Comparison of ENCODE assay signal across 13 cellular contexts in the genomic region with DNA sequence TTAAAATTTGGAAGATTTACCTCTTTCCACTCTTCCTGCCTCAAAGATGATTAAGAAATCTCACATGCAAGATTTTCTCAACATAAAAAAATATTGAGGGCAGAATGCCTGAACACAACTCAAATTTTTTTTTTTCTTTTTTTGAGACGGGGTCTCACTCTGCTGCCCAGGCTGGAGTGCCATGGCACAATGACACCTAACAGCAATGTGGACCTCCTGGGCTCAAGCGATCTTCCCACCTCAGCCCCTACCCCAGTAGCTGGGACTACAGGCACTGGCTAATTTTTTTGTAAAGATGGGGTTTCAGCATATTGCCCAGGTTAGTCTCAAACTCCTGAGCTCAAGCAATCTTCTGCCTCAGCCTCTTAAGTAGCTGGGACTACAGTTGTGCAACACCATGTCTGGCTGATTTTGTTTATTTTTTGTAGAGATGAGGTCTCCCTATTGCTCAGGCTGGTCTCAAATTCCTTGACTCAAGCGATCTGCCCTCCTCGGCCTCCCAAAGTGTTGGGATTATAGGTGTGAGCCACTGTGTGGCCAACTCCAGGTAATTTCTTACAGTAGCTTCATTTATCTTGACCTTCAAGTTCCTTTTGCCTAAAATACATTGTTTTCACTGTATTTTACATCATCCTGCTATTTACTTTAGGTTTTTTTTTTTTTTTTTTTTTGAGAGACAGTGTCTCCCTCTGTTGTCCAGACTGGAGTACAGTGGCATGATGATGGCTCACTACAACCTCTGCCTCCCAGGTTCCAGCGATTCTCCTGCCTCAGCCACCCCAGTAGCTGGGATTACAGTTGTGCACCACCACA. TPM values are rescaled to one million over a fixed set of nuclear protein-coding genes. Genes with fewer than 3 reads are reported as not detected.
DNase-seq lines count a peak whose midpoint lies in the region; ATAC-seq and TF ChIP-seq lines count a peak whose summit lies in the region.
"Had no signal": no experiment of that assay in that cellular context is flagged by ENCODE, and none has a peak within 500 bp of the region (broad histone marks: within the 10 kb centered on the region; RNA-seq: fewer than 3 reads in every experiment).

No MANE protein-coding gene starts in this region.

- H3K27ac Mint-ChIP-seq in activated T-cell treated with anti-CD3 and anti-CD28 coated beads, Interleukin-2, amount 50 U/mL, for 24 hours, result peak overlapping the region; percentile 26
- H3K27ac Mint-ChIP-seq in endodermal cell, result peak overlapping the region; percentile 65

- no TSS peak for BruUV-seq in PC-3 (replicated peaks; lab: Mats Ljungman, UMichigan)

- POLR2A ChIA-PET in PC-3 (lab: Charles Lee; ENCODE audit: unreplicated experiment), result no interaction called here

- DNase-seq in activated T-cell treated with anti-CD3 and anti-CD28 coated beads, Interleukin-2, amount 50 U/mL, for 24 hours, result no peak
- DNase-seq in activated T-cell treated with anti-CD3 and anti-CD28 coated beads, Interleukin-2, amount 50 U/mL, for 48 hours, result no peak
- DNase-seq in PC-3 (no peak), endodermal cell (no peak), skeletal muscle cell (ENCODE audit: low read depth) (peak; percentile 45), cerebellum (ENCODE audit: low spot score) (no peak)
- DNase-seq in stimulated activated CD4-positive, alpha-beta T cell treated with anti-CD3 and anti-CD28 coated beads, Interleukin-2, amount 100 ng/mL, for 24 hours, result no peak
- DNase-seq: NCI-H2081 treated with DMSO at 0.1 percent for 48 hours, PC-9, T1000, uterus had no signal

- no peak overlapping the region for H3K27ac ChIP-seq in PC-3 (ENCODE audit: low read length)
- H3K27ac ChIP-seq in endodermal cell (ENCODE audit: low read depth, low read length), result no peak overlapping the region
- H3K27ac ChIP-seq: HL-60, PC-9, uterus had no signal

- H3K27me3 Mint-ChIP-seq in activated T-cell treated with anti-CD3 and anti-CD28 coated beads, Interleukin-2, amount 50 U/mL, for 24 hours, result no peaks in the 10 kb centered on the region
- no peaks in the 10 kb centered on the region for H3K27me3 Mint-ChIP-seq in endodermal cell (ENCODE audit: insufficient read depth)

- H3K36me3 ChIP-seq in PC-3 (ENCODE audit: low read depth, low read length), result peaks cover 24% of the 10 kb centered on the region
- peaks cover 67% of the 10 kb centered on the region for H3K36me3 ChIP-seq in endodermal cell (ENCODE audit: control insufficient read depth, insufficient read depth, low read length)
- H3K36me3 ChIP-seq: uterus had no signal

- no peak overlapping the region for H3K4me2 ChIP-seq in PC-3 (ENCODE audit: low read length)
- H3K4me2 ChIP-seq: PC-9 had no signal

- H3K27me3 ChIP-seq in PC-3 (ENCODE audit: low read length) (no peaks in the 10 kb centered on the region), endodermal cell (ENCODE audit: control insufficient read depth, insufficient read depth, low read length, poor library complexity, severe bottlenecking) (no peaks in the 10 kb centered on the region)
- H3K27me3 ChIP-seq: uterus had no signal

- intact Hi-C loops in PC-3 (cut with micrococcal nuclease), result no loop called here

- CTCF ChIA-PET in PC-3 (lab: Charles Lee), result interaction anchor here (0.6 kb wide), 1 partner anchor 168 kb away, joined by 3 read pairs; no protein-coding TSS in a partner anchor

- no peaks in the 10 kb centered on the region for H3K9me2 ChIP-seq in PC-3 (replicated peaks; ENCODE audit: low read length)

- no peaks in the 10 kb centered on the region for H3K4me1 ChIP-seq in PC-3 (ENCODE audit: insufficient read depth, low read length)
- H3K4me1 ChIP-seq in endodermal cell (ENCODE audit: control insufficient read depth, insufficient read depth, low read length), result peaks cover 3% of the 10 kb centered on the region
- H3K4me1 ChIP-seq: uterus had no signal

- H3K9me3 ChIP-seq in PC-3 (ENCODE audit: low read length) (no peaks in the 10 kb centered on the region), endodermal cell (ENCODE audit: control insufficient read depth, low read length) (no peaks in the 10 kb centered on the region)
- H3K9me3 ChIP-seq: uterus had no signal

- no peak overlapping the region for H3K4me3 Mint-ChIP-seq in activated T-cell treated with anti-CD3 and anti-CD28 coated beads, Interleukin-2, amount 50 U/mL, for 24 hours
- H3K4me3 Mint-ChIP-seq in endodermal cell, result no peak overlapping the region

- peaks cover 69% of the 10 kb centered on the region for H3K36me3 Mint-ChIP-seq in activated T-cell treated with anti-CD3 and anti-CD28 coated beads, Interleukin-2, amount 50 U/mL, for 24 hours (ENCODE audit: low read depth)
- H3K36me3 Mint-ChIP-seq in endodermal cell (ENCODE audit: low read depth), result peaks cover 42% of the 10 kb centered on the region

- H2AFZ ChIP-seq in PC-3 (ENCODE audit: low read length), result no peak overlapping the region
- H2AFZ ChIP-seq: PC-9 had no signal

- no peaks in the 10 kb centered on the region for H3K9me3 Mint-ChIP-seq in activated T-cell treated with anti-CD3 and anti-CD28 coated beads, Interleukin-2, amount 50 U/mL, for 24 hours
- H3K9me3 Mint-ChIP-seq in endodermal cell, result no peaks in the 10 kb centered on the region

- peaks cover 55% of the 10 kb centered on the region for H3K4me1 Mint-ChIP-seq in activated T-cell treated with anti-CD3 and anti-CD28 coated beads, Interleukin-2, amount 50 U/mL, for 24 hours (ENCODE audit: low read depth)
- H3K4me1 Mint-ChIP-seq in endodermal cell, result peaks cover 16% of the 10 kb centered on the region

- WGBS in endodermal cell (ENCODE audit: insufficient coverage in 1 of 2, insufficient read length in 1 of 2), 2 experiments, result 67 to 77% methylated on average over 3 to 5 of the region's 5 CpGs

- ATAC-seq in PC-3 (no peak), HG03196 (IDR thresholded peaks at IDR 0.05; ENCODE audit: unreplicated experiment) (no peak)

- TF ChIP-seq CTCF in PC-3 (conservative IDR thresholded peaks at IDR 0.05; ENCODE audit: low read depth, low read length) (peak; percentile 43; the same call in 1 of the 2 replicates), endodermal cell (conservative IDR thresholded peaks at IDR 0.05) (peak; percentile 51)

- H4K20me1 ChIP-seq in PC-3 (ENCODE audit: low read length), result peaks cover 68% of the 10 kb centered on the region

- H3K9ac ChIP-seq in PC-3 (ENCODE audit: low read length) (no peak overlapping the region), endodermal cell (ENCODE audit: extremely low read depth, low read length, poor library complexity, severe bottlenecking) (no peak overlapping the region)

- H3K79me2 ChIP-seq in PC-3 (ENCODE audit: low read length), result peaks cover 99% of the 10 kb centered on the region

- H3K4me3 ChIP-seq in PC-3 (ENCODE audit: low read length), result no peak overlapping the region
- H3K4me3 ChIP-seq in endodermal cell (ENCODE audit: low read length), result no peak overlapping the region
- no peak overlapping the region for H3K4me3 ChIP-seq in skeletal muscle cell (ENCODE audit: low read depth, low read length)
- H3K4me3 ChIP-seq: PC-9, uterus had no signal

- no peaks in the 10 kb centered on the region for H3F3A ChIP-seq in PC-3 (ENCODE audit: low read length, unreplicated experiment)

RNA-seq across cellular contexts. Expression of a gene that starts 10.4 kb away (rescaled TPM):
- 101 and 122 TPM in 2 replicates for total RNA-seq in PC-3 (2014; rRNA removed)
- total RNA-seq in endodermal cell, result 100 to 1,000 TPM; 380 to 532 TPM
- polyA plus RNA-seq in endodermal cell (2013, experiment 1 of 2), result 267 TPM
- 284 TPM for polyA plus RNA-seq in endodermal cell (2013, experiment 2 of 2)
- total RNA-seq in cerebellum, result 189 TPM

RNA-seq across cellular contexts. Expression of a gene that starts 35.7 kb away (rescaled TPM):
- 7.4 and 7.9 TPM in 2 replicates for total RNA-seq in PC-3 (2014; rRNA removed)
- 1 to 10 TPM; 5.7 to 7.2 TPM for total RNA-seq in endodermal cell
- polyA plus RNA-seq in endodermal cell (2013, experiment 1 of 2), result 6.7 TPM
- 5.6 TPM for polyA plus RNA-seq in endodermal cell (2013, experiment 2 of 2)
- total RNA-seq in cerebellum, result 3.4 TPM

RNA-seq across cellular contexts. Expression of a gene that starts 59.2 kb away (rescaled TPM):
- total RNA-seq in PC-3 (2014; rRNA removed) (33.2 and 37.6 TPM in 2 replicates), endodermal cell (10 to 100 TPM in 1 of 2 donors, 1 to 10 TPM in 1; 7.9 to 10.2 TPM), cerebellum (1.3 TPM)
- 22.4 TPM for polyA plus RNA-seq in endodermal cell (2013, experiment 1 of 2)
- 17.5 TPM for polyA plus RNA-seq in endodermal cell (2013, experiment 2 of 2)
